ENCODE assay signal across 1 cellular context in genomic region chr11:34784318-34784841, GRCh38.
TF ChIP-seq lines count a peak whose summit lies in the region.

No MANE protein-coding gene starts in this region.

TF ChIP-seq in HepG2, 621 proteins besides CTCF, POLR2A, EP300 and RAD21 (continued from another document and continues in another):
- TF ChIP-seq, protein P1, sequence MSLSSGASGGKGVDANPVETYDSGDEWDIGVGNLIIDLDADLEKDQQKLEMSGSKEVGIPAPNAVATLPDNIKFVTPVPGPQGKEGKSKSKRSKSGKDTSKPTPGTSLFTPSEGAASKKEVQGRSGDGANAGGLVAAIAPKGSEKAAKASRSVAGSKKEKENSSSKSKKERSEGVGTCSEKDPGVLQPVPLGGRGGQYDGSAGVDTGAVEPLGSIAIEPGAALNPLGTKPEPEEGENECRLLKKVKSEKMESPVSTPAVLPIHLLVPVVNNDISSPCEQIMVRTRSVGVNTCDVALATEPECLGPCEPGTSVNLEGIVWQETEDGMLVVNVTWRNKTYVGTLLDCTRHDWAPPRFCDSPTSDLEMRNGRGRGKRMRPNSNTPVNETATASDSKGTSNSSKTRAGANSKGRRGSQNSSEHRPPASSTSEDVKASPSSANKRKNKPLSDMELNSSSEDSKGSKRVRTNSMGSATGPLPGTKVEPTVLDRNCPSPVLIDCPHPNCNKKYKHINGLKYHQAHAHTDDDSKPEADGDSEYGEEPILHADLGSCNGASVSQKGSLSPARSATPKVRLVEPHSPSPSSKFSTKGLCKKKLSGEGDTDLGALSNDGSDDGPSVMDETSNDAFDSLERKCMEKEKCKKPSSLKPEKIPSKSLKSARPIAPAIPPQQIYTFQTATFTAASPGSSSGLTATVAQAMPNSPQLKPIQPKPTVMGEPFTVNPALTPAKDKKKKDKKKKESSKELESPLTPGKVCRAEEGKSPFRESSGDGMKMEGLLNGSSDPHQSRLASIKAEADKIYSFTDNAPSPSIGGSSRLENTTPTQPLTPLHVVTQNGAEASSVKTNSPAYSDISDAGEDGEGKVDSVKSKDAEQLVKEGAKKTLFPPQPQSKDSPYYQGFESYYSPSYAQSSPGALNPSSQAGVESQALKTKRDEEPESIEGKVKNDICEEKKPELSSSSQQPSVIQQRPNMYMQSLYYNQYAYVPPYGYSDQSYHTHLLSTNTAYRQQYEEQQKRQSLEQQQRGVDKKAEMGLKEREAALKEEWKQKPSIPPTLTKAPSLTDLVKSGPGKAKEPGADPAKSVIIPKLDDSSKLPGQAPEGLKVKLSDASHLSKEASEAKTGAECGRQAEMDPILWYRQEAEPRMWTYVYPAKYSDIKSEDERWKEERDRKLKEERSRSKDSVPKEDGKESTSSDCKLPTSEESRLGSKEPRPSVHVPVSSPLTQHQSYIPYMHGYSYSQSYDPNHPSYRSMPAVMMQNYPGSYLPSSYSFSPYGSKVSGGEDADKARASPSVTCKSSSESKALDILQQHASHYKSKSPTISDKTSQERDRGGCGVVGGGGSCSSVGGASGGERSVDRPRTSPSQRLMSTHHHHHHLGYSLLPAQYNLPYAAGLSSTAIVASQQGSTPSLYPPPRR (CRISPR knock-in tag; IDR thresholded peaks at IDR 0.05; ENCODE audit: borderline replicate concordance) = peak; percentile 13; the same call in 1 of the 2 replicates
- TF ChIP-seq ZNF12 (CRISPR knock-in tag; IDR thresholded peaks at IDR 0.05) = peak; percentile 23; the same call in 1 of the 2 replicates
- TF ChIP-seq ESRRA (CRISPR knock-in tag; IDR thresholded peaks at IDR 0.05; ENCODE audit: low read depth) = peak; percentile 44; the same call in 1 of the 2 replicates
- TF ChIP-seq DPF2 (CRISPR knock-in tag; IDR thresholded peaks at IDR 0.05; ENCODE audit: borderline replicate concordance, low read depth) = no peak
- TF ChIP-seq ATF4 (CRISPR knock-in tag; IDR thresholded peaks at IDR 0.05) = peak in 1 of 2 experiments; percentile 55; a peak in 1 of 4 replicates
- TF ChIP-seq ZC3H13 (CRISPR knock-in tag; IDR thresholded peaks at IDR 0.05) = no peak
- TF ChIP-seq MED13 (CRISPR knock-in tag; IDR thresholded peaks at IDR 0.05) = no peak
- TF ChIP-seq ZNF260 (CRISPR knock-in tag; IDR thresholded peaks at IDR 0.05; ENCODE audit: borderline replicate concordance, low read depth) = no peak
- TF ChIP-seq ZBTB1 (CRISPR knock-in tag; IDR thresholded peaks at IDR 0.05; ENCODE audit: borderline replicate concordance) = no peak
- TF ChIP-seq ATRX (CRISPR knock-in tag; IDR thresholded peaks at IDR 0.05; ENCODE audit: borderline replicate concordance) = no peak
- no peak for TF ChIP-seq BRF2 (CRISPR knock-in tag; IDR thresholded peaks at IDR 0.05)
- no peak for TF ChIP-seq MTF1 (CRISPR knock-in tag; IDR thresholded peaks at IDR 0.05)
- no peak for TF ChIP-seq SALL1 (CRISPR knock-in tag; IDR thresholded peaks at IDR 0.05)
- no peak for TF ChIP-seq ZNF7 (CRISPR knock-in tag; IDR thresholded peaks at IDR 0.05)
- TF ChIP-seq ZBTB4 (CRISPR knock-in tag; IDR thresholded peaks at IDR 0.05; ENCODE audit: borderline replicate concordance) = no peak
- TF ChIP-seq POLR2AphosphoS2 (IDR thresholded peaks at IDR 0.05; ENCODE audit: low read depth, low read length) = no peak
- TF ChIP-seq U2AF2 (IDR thresholded peaks at IDR 0.05; ENCODE audit: low read depth, low read length) = no peak
- TF ChIP-seq, protein P2, sequence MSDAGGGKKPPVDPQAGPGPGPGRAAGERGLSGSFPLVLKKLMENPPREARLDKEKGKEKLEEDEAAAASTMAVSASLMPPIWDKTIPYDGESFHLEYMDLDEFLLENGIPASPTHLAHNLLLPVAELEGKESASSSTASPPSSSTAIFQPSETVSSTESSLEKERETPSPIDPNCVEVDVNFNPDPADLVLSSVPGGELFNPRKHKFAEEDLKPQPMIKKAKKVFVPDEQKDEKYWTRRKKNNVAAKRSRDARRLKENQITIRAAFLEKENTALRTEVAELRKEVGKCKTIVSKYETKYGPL (CRISPR knock-in tag; IDR thresholded peaks at IDR 0.05) = 0 out of 2 replicates have a peak, but pooled peaks have one; percentile 18
- no peak for TF ChIP-seq MYNN (CRISPR knock-in tag; IDR thresholded peaks at IDR 0.05; ENCODE audit: low read depth)
- TF ChIP-seq ZNF891 (CRISPR knock-in tag; IDR thresholded peaks at IDR 0.05) = no peak
- TF ChIP-seq, protein P3, sequence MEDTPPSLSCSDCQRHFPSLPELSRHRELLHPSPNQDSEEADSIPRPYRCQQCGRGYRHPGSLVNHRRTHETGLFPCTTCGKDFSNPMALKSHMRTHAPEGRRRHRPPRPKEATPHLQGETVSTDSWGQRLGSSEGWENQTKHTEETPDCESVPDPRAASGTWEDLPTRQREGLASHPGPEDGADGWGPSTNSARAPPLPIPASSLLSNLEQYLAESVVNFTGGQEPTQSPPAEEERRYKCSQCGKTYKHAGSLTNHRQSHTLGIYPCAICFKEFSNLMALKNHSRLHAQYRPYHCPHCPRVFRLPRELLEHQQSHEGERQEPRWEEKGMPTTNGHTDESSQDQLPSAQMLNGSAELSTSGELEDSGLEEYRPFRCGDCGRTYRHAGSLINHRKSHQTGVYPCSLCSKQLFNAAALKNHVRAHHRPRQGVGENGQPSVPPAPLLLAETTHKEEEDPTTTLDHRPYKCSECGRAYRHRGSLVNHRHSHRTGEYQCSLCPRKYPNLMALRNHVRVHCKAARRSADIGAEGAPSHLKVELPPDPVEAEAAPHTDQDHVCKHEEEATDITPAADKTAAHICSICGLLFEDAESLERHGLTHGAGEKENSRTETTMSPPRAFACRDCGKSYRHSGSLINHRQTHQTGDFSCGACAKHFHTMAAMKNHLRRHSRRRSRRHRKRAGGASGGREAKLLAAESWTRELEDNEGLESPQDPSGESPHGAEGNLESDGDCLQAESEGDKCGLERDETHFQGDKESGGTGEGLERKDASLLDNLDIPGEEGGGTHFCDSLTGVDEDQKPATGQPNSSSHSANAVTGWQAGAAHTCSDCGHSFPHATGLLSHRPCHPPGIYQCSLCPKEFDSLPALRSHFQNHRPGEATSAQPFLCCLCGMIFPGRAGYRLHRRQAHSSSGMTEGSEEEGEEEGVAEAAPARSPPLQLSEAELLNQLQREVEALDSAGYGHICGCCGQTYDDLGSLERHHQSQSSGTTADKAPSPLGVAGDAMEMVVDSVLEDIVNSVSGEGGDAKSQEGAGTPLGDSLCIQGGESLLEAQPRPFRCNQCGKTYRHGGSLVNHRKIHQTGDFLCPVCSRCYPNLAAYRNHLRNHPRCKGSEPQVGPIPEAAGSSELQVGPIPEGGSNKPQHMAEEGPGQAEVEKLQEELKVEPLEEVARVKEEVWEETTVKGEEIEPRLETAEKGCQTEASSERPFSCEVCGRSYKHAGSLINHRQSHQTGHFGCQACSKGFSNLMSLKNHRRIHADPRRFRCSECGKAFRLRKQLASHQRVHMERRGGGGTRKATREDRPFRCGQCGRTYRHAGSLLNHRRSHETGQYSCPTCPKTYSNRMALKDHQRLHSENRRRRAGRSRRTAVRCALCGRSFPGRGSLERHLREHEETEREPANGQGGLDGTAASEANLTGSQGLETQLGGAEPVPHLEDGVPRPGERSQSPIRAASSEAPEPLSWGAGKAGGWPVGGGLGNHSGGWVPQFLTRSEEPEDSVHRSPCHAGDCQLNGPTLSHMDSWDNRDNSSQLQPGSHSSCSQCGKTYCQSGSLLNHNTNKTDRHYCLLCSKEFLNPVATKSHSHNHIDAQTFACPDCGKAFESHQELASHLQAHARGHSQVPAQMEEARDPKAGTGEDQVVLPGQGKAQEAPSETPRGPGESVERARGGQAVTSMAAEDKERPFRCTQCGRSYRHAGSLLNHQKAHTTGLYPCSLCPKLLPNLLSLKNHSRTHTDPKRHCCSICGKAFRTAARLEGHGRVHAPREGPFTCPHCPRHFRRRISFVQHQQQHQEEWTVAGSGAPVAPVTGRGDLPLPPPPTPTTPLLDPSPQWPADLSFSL (CRISPR knock-in tag; IDR thresholded peaks at IDR 0.05) = no peak
- TF ChIP-seq AHR (CRISPR knock-in tag; IDR thresholded peaks at IDR 0.05) = no peak
- peak; percentile 80 for TF ChIP-seq GATAD2A (CRISPR knock-in tag; IDR thresholded peaks at IDR 0.05)
- TF ChIP-seq TOE1 (CRISPR knock-in tag; IDR thresholded peaks at IDR 0.05) = no peak
- no peak for TF ChIP-seq ZNF224 (CRISPR knock-in tag; IDR thresholded peaks at IDR 0.05)
- TF ChIP-seq SETDB1 (CRISPR knock-in tag; IDR thresholded peaks at IDR 0.05; ENCODE audit: borderline replicate concordance) = no peak
- TF ChIP-seq, protein P4, sequence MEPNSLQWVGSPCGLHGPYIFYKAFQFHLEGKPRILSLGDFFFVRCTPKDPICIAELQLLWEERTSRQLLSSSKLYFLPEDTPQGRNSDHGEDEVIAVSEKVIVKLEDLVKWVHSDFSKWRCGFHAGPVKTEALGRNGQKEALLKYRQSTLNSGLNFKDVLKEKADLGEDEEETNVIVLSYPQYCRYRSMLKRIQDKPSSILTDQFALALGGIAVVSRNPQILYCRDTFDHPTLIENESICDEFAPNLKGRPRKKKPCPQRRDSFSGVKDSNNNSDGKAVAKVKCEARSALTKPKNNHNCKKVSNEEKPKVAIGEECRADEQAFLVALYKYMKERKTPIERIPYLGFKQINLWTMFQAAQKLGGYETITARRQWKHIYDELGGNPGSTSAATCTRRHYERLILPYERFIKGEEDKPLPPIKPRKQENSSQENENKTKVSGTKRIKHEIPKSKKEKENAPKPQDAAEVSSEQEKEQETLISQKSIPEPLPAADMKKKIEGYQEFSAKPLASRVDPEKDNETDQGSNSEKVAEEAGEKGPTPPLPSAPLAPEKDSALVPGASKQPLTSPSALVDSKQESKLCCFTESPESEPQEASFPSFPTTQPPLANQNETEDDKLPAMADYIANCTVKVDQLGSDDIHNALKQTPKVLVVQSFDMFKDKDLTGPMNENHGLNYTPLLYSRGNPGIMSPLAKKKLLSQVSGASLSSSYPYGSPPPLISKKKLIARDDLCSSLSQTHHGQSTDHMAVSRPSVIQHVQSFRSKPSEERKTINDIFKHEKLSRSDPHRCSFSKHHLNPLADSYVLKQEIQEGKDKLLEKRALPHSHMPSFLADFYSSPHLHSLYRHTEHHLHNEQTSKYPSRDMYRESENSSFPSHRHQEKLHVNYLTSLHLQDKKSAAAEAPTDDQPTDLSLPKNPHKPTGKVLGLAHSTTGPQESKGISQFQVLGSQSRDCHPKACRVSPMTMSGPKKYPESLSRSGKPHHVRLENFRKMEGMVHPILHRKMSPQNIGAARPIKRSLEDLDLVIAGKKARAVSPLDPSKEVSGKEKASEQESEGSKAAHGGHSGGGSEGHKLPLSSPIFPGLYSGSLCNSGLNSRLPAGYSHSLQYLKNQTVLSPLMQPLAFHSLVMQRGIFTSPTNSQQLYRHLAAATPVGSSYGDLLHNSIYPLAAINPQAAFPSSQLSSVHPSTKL (CRISPR knock-in tag; IDR thresholded peaks at IDR 0.05) = peak; percentile 92
- TF ChIP-seq SNAPC5 (CRISPR knock-in tag; IDR thresholded peaks at IDR 0.05; ENCODE audit: borderline replicate concordance) = no peak
- TF ChIP-seq, protein P5, sequence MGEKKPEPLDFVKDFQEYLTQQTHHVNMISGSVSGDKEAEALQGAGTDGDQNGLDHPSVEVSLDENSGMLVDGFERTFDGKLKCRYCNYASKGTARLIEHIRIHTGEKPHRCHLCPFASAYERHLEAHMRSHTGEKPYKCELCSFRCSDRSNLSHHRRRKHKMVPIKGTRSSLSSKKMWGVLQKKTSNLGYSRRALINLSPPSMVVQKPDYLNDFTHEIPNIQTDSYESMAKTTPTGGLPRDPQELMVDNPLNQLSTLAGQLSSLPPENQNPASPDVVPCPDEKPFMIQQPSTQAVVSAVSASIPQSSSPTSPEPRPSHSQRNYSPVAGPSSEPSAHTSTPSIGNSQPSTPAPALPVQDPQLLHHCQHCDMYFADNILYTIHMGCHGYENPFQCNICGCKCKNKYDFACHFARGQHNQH (CRISPR knock-in tag; IDR thresholded peaks at IDR 0.05) = no peak
- no peak for TF ChIP-seq PCBP1 (IDR thresholded peaks at IDR 0.05; ENCODE audit: borderline replicate concordance, low read depth, low read length)
- 0 out of 2 replicates have a peak, but pooled peaks have one; percentile 17 for TF ChIP-seq KDM4B (CRISPR knock-in tag; IDR thresholded peaks at IDR 0.05)
- TF ChIP-seq NR2F2 (IDR thresholded peaks at IDR 0.05; ENCODE audit: borderline replicate concordance, low read depth) = peak; percentile 67; the same call in 1 of the 2 replicates
- TF ChIP-seq EHMT2 (IDR thresholded peaks at IDR 0.05; ENCODE audit: borderline replicate concordance, low read depth, low read length) = no peak
- TF ChIP-seq NCOA1 (CRISPR knock-in tag; IDR thresholded peaks at IDR 0.05) = no peak
- no peak for TF ChIP-seq ZNF292 (CRISPR knock-in tag; IDR thresholded peaks at IDR 0.05; ENCODE audit: borderline replicate concordance, low read depth)
